ENCODE assay signal across 8 cellular contexts in the genomic region with DNA sequence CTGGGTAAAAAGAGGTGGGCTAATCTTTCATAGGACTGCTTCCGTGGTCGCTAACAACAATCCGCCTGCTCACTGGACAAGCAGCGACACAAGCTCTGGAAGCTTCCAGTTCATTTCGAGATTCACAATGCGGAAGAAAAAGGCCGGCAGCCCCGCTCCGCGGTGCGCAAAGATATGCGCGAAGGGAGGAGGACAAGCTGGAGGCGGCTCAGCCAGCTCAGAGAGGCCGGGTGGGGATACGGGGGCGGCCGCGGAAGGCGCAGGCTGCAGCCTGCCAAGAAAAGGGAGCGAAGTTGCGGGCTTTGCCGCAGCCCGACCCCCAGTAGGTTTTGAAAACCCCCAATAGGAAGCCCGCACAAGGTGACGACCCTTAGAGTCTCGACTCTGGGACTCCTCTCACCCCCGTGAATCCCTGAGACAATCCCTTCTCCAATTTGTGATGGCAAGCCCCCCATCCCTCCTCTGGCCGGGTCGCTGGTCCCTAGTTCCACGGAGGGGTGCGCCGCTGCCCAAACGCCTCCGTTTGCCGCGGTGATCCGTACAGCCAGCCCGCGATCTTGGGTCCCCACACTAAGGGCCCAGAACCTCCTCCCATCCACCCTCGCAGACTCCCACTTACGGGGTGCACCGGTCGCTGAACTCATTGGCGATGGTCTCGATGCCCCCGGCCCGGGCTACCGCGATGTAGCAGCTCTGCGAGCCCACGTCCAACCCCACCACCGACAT. TPM values are rescaled to one million over a fixed set of nuclear protein-coding genes. Genes with fewer than 3 reads are reported as not detected.
DNase-seq lines count a peak whose midpoint lies in the region; ATAC-seq and TF ChIP-seq lines count a peak whose summit lies in the region.

No MANE protein-coding gene starts in this region.

- peaks cover 4% of the 10 kb centered on the region; the same call in 1 of the 2 replicates for H3F3A ChIP-seq in MM.1S (ENCODE audit: insufficient read depth, low read length)

- peaks cover 51% of the 10 kb centered on the region for H3K79me2 ChIP-seq in MM.1S (ENCODE audit: low read length)

- no peaks in the 10 kb centered on the region for H3K9me3 ChIP-seq in MM.1S (replicated peaks; ENCODE audit: insufficient read depth, low read length)

- H3K27me3 ChIP-seq in MM.1S (replicated peaks; ENCODE audit: insufficient read depth, low read length) = no peaks in the 10 kb centered on the region

- ATAC-seq in GM21786 (IDR thresholded peaks at IDR 0.05; ENCODE audit: unreplicated experiment) (peak; percentile 26), GM18870 (IDR thresholded peaks at IDR 0.05; ENCODE audit: unreplicated experiment) (no peak)

- peak overlapping the region; percentile 69 for H2AFZ ChIP-seq in MM.1S (ENCODE audit: low read length)

- H3K27ac ChIP-seq in MM.1S (ENCODE audit: low read length) = peak overlapping the region; percentile 78; the same call in 1 of the 2 replicates

- no peak for TF ChIP-seq CTCF in MM.1S (IDR thresholded peaks at IDR 0.05; ENCODE audit: low read length)

- peak overlapping the region; percentile 82 for H3K9ac ChIP-seq in MM.1S (ENCODE audit: low read length)

- peak overlapping the region; percentile 69 for H3K4me2 ChIP-seq in MM.1S (ENCODE audit: low read depth, low read length)

- H3K9me2 ChIP-seq in MM.1S (replicated peaks; ENCODE audit: insufficient read depth, low read length) = no peaks in the 10 kb centered on the region

- peak overlapping the region; percentile 82 for H3K4me3 ChIP-seq in MM.1S (ENCODE audit: low read length)

- 0 out of 2 replicates have a peak, but pooled peaks cover 4% of the 10 kb centered on the region for H3K4me1 ChIP-seq in MM.1S (ENCODE audit: low read length)

- no peaks in the 10 kb centered on the region; the same call in 1 of the 2 replicates for H3K36me3 ChIP-seq in MM.1S (replicated peaks; ENCODE audit: insufficient read depth, low read length)

- DNase-seq in EL = peak; percentile 69
- DNase-seq in MM.1S = peak; percentile 39
- DNase-seq in activated CD4-positive, CD25-positive, alpha-beta regulatory T cell (lab: John Stamatoyannopoulos, UW) = peak; percentile 19 to 41 (median 30)
- DNase-seq in cerebellum (ENCODE audit: low spot score) = peak; percentile 25
- peak; percentile 79 for DNase-seq in kidney tubule cell (ENCODE audit: low spot score)
- peak; percentile 42 to 50 for DNase-seq in stimulated activated CD4-positive, alpha-beta T cell treated with anti-CD3 and anti-CD28 coated beads, Interleukin-15, amount 100 ng/mL, for 48 hours (ENCODE audit: low read depth in 2 of 2)

- no peaks in the 10 kb centered on the region for H4K20me1 ChIP-seq in MM.1S (ENCODE audit: insufficient read depth, low read length)

RNA-seq across cellular contexts. Expression of gene HSPH1, which starts 0.7 kb away (rescaled TPM):
- 74.1 TPM for total RNA-seq in cerebellum

RNA-seq across cellular contexts. Expression of gene B3GLCT, which starts 38.8 kb away (rescaled TPM):
- total RNA-seq in cerebellum = 21.7 TPM

Comparison
In these comparisons a context has a peak if more than half of its experiments do, and no peak if none do; other contexts are left out.
1. DNase-seq: peak in every context shown above with its lines; median percentile 79 in kidney tubule cell; 69 in EL; 46 in stimulated activated CD4-positive, alpha-beta T cell treated with anti-CD3 and anti-CD28 coated beads, Interleukin-15, amount 100 ng/mL, for 48 hours; 39 in MM.1S; 30 in activated CD4-positive, CD25-positive, alpha-beta regulatory T cell; 25 in cerebellum.